ENCODE assay signal across 20 cellular contexts in genomic region chr21:36183144-36183795, GRCh38. TPM values are rescaled to one million over a fixed set of nuclear protein-coding genes. Genes with fewer than 3 reads are reported as not detected.
DNase-seq lines count a peak whose midpoint lies in the region; ATAC-seq and TF ChIP-seq lines count a peak whose summit lies in the region.
"Had no signal": no experiment of that assay in that cellular context is flagged by ENCODE, and none has a peak within 500 bp of the region (broad histone marks: within the 10 kb centered on the region; RNA-seq: fewer than 3 reads in every experiment).

No MANE protein-coding gene starts in this region.

- peaks cover 23% of the 10 kb centered on the region for H3K79me1 ChIP-seq in mesenchymal stem cell (replicated peaks; ENCODE audit: low read length, poor library complexity, severe bottlenecking)

- no peak overlapping the region for H3K9ac ChIP-seq in mammary epithelial cell (ENCODE audit: insufficient read depth, low read length)
- H3K9ac ChIP-seq in mesenchymal stem cell (ENCODE audit: low read length): no peak overlapping the region

- H2BK12ac ChIP-seq in mesenchymal stem cell (ENCODE audit: low read length in 2 of 2): no peak overlapping the region

- WGBS in mammary epithelial cell (ENCODE audit: low coverage, missing lambda C conversion rate): 67% methylated on average over 11 of the region's 11 CpGs
- 93% methylated on average over 11 of the region's 11 CpGs for WGBS in mesenchymal stem cell

- no peaks in the 10 kb centered on the region for H3K79me2 ChIP-seq in mammary epithelial cell (ENCODE audit: insufficient read depth, low read length)

- no peak overlapping the region for H3K23ac ChIP-seq in mesenchymal stem cell (ENCODE audit: low read length in 2 of 2)

- ATAC-seq in GM19023 (IDR thresholded peaks at IDR 0.05; ENCODE audit: unreplicated experiment): no peak
- ATAC-seq: left cardiac atrium; naive thymus-derived CD4-positive, alpha-beta T cell; PC-3; right cardiac atrium had no signal

- in situ Hi-C loops in mammary epithelial cell (cut with MboI; ENCODE audit: low sequenced_read_pairs in 2 of 2): no loop called here

- no peak overlapping the region for H2BK5ac ChIP-seq in mesenchymal stem cell (ENCODE audit: low read depth, low read length, poor library complexity, severe bottlenecking)

- no peak overlapping the region for H4K8ac ChIP-seq in mesenchymal stem cell (ENCODE audit: low read length)

- BruUV-seq in mammary epithelial cell (replicated peaks; lab: Mats Ljungman, UMichigan): no TSS peak

- dilution Hi-C loops in mammary epithelial cell (cut with HindIII; ENCODE audit: low sequenced_read_pairs): no loop called here

- no peak overlapping the region for H3K14ac ChIP-seq in mesenchymal stem cell (ENCODE audit: low read length in 2 of 2)

- intact Hi-C loops in mammary epithelial cell (cut with micrococcal nuclease): no loop called here

- CTCF ChIA-PET in mammary epithelial cell (lab: Charles Lee; ENCODE audit: low non-redundant PET): no interaction called here

- H2AFZ ChIP-seq in mammary epithelial cell (ENCODE audit: low read depth, low read length): no peak overlapping the region
- H2AFZ ChIP-seq in mesenchymal stem cell (ENCODE audit: low read depth, low read length): no peak overlapping the region

- H3K4me2 ChIP-seq in mammary epithelial cell (ENCODE audit: insufficient read depth, low read depth, low read length) (no peak overlapping the region), mesenchymal stem cell (ENCODE audit: low read length, poor library complexity, severe bottlenecking) (no peak overlapping the region)

- H3K9me3 ChIP-seq in mammary epithelial cell (replicated peaks; ENCODE audit: insufficient read depth, low read length) (no peaks in the 10 kb centered on the region), mesenchymal stem cell (ENCODE audit: control insufficient read depth, low read length) (peaks cover 4% of the 10 kb centered on the region)
- H3K9me3 ChIP-seq: stomach, tibial nerve had no signal

- no peak overlapping the region for H3K18ac ChIP-seq in mesenchymal stem cell (ENCODE audit: low read depth in 1 of 2, low read length in 2 of 2)

- H4K91ac ChIP-seq in mesenchymal stem cell (ENCODE audit: low read length): no peak overlapping the region

- H3K36me3 ChIP-seq in mammary epithelial cell (ENCODE audit: insufficient read depth, low read length): no peaks in the 10 kb centered on the region
- peaks cover 14 to 15% of the 10 kb centered on the region in 2 experiments for H3K36me3 ChIP-seq in mesenchymal stem cell (ENCODE audit: control insufficient read depth in 1 of 2, insufficient read depth in 2 of 2, low read depth in 1 of 2, low read length in 2 of 2)

- no peak overlapping the region for H3K4ac ChIP-seq in mesenchymal stem cell (ENCODE audit: low read depth in 1 of 2, low read length in 2 of 2)

- no peak overlapping the region for H2AK5ac ChIP-seq in mesenchymal stem cell (ENCODE audit: low read length, severe bottlenecking)

- H2BK15ac ChIP-seq in mesenchymal stem cell (ENCODE audit: low read depth, poor library complexity, severe bottlenecking): no peak overlapping the region

- TF ChIP-seq CTCF in mammary epithelial cell (conservative IDR thresholded peaks at IDR 0.05 in 1 of 2, IDR thresholded peaks at IDR 0.05 in 1 of 2; ENCODE audit: extremely low read depth in 1 of 2, insufficient read depth in 1 of 2, low read depth in 1 of 2, low read length in 2 of 2): no peak

- no peak overlapping the region for H2BK120ac ChIP-seq in mesenchymal stem cell (ENCODE audit: low read depth, low read length)

- no peak overlapping the region for H3K27ac ChIP-seq in mammary epithelial cell (ENCODE audit: insufficient read depth, low read depth, low read length)
- H3K27ac ChIP-seq in mesenchymal stem cell (ENCODE audit: low read length, poor library complexity, severe bottlenecking): no peak overlapping the region
- H3K27ac ChIP-seq: stomach, tibial nerve had no signal

- no peaks in the 10 kb centered on the region for H4K20me1 ChIP-seq in mammary epithelial cell (ENCODE audit: insufficient read depth, low read length)

- H3K4me3 ChIP-seq in mammary epithelial cell (replicated peaks in 1 of 3; ENCODE audit: insufficient read depth in 1 of 3, low read depth in 2 of 3, low read length in 3 of 3): no peak overlapping the region
- no peak overlapping the region for H3K4me3 ChIP-seq in mesenchymal stem cell (ENCODE audit: insufficient read depth in 1 of 2, low read depth in 1 of 2, low read length in 2 of 2)
- H3K4me3 ChIP-seq: stomach, tibial nerve had no signal

- H3K4me1 ChIP-seq in mammary epithelial cell (ENCODE audit: insufficient read depth, low read length) (no peaks in the 10 kb centered on the region), mesenchymal stem cell (ENCODE audit: control insufficient read depth, insufficient read depth, low read depth, low read length) (peaks cover 6% of the 10 kb centered on the region)

- H3K27me3 ChIP-seq in mammary epithelial cell (ENCODE audit: insufficient read depth, low read length) (no peaks in the 10 kb centered on the region), mesenchymal stem cell (ENCODE audit: control insufficient read depth in 1 of 2, insufficient read depth in 1 of 2, low read length in 2 of 2) (no peaks in the 10 kb centered on the region)
- H3K27me3 ChIP-seq: stomach, tibial nerve had no signal

- DNase-seq in NCI-H1092 treated with DMSO at 0.1 percent for 48 hours (lab: John Stamatoyannopoulos, UW) (peak; percentile 3), NCI-H1092 (lab: John Stamatoyannopoulos, UW) (no peak), M059J (ENCODE audit: low read depth) (peak; percentile 73), mammary epithelial cell (peak; percentile 19), renal cortical epithelial cell (ENCODE audit: low read depth) (peak; percentile 36), mesenchymal stem cell (no peak)
- no peak for DNase-seq in activated naive CD4-positive, alpha-beta T cell (lab: John Stamatoyannopoulos, UW)
- DNase-seq: activated CD4-positive, alpha-beta T cell treated with anti-CD3 and anti-CD28 coated beads, Interleukin-2, amount 50 U/mL, for 1 hour; Calu3; glutamatergic neuron; left cardiac atrium; naive thymus-derived CD4-positive, alpha-beta T cell; NCI-H146; PC-3; right cardiac atrium; SHP77 treated with DMSO at 0.1 percent for 48 hours; stomach; T-helper 2 cell had no signal

RNA-seq across cellular contexts. Expression of gene DOP1B, which starts 26.6 kb away (rescaled TPM):
- 46.8 and 54.3 TPM in 2 replicates for total RNA-seq in M059J (2014; rRNA removed; shearing (Covaris generic))
- total RNA-seq in mammary epithelial cell: 10 to 100 TPM; 10.4 to 16.2 TPM
- 4.1 TPM for polyA plus RNA-seq in mammary epithelial cell
- 11.2 TPM for polyA minus RNA-seq in mammary epithelial cell
- total RNA-seq in renal cortical epithelial cell: 21.0 and 25.4 TPM in 2 replicates
- 1.8 TPM for polyA plus RNA-seq in mesenchymal stem cell (2013, experiment 1 of 2)
- polyA plus RNA-seq in mesenchymal stem cell (2013, experiment 2 of 2): 1.8 TPM

RNA-seq across cellular contexts. Expression of gene CBR3, which starts 48.4 kb away (rescaled TPM):
- 57.9 and 75.6 TPM in 2 replicates for total RNA-seq in M059J (2014; rRNA removed; shearing (Covaris generic))
- total RNA-seq in mammary epithelial cell: 1 to 10 TPM; 1.2 to 5.8 TPM
- 6.5 TPM for polyA plus RNA-seq in mammary epithelial cell
- not detected for polyA minus RNA-seq in mammary epithelial cell
- 1.4 and 3.3 TPM in 2 replicates for total RNA-seq in renal cortical epithelial cell
- 4.1 TPM for polyA plus RNA-seq in mesenchymal stem cell (2013, experiment 1 of 2)
- 4.1 TPM for polyA plus RNA-seq in mesenchymal stem cell (2013, experiment 2 of 2)

Comparison
In these comparisons a context has a peak if more than half of its experiments do, and no peak if none do; other contexts are left out.
1. DNase-seq: peak in NCI-H1092 treated with DMSO at 0.1 percent for 48 hours (single experiment), M059J (single experiment), mammary epithelial cell (single experiment) and renal cortical epithelial cell (single experiment); none in NCI-H1092 (single experiment), mesenchymal stem cell (single experiment) and activated naive CD4-positive, alpha-beta T cell (0 of 4).